ENCODE assay signal across 8 cellular contexts in genomic region chr7:11373546-11374142, GRCh38.
DNase-seq lines count a peak whose midpoint lies in the region; ATAC-seq, FAIRE-seq and TF ChIP-seq lines count a peak whose summit lies in the region.

No MANE protein-coding gene starts in this region.

- peak; percentile 66 for FAIRE-seq in endometrium (lab: Jason Lieb, UNC)

- ATAC-seq in right cardiac atrium (no peak), upper lobe of right lung (no peak)

- no peak overlapping the region for H3K4me3 ChIP-seq in right atrium auricular region
- H3K4me3 ChIP-seq in right cardiac atrium (ENCODE audit: low read length): no peak overlapping the region
- no peak overlapping the region for H3K4me3 ChIP-seq in upper lobe of right lung
- H3K4me3 ChIP-seq in sigmoid colon: no peak overlapping the region

- peak; percentile 20 to 46 for TF ChIP-seq CTCF in right atrium auricular region (IDR thresholded peaks at IDR 0.05)
- peak; percentile 41 for TF ChIP-seq CTCF in upper lobe of right lung (IDR thresholded peaks at IDR 0.05)
- no peak for TF ChIP-seq CTCF in sigmoid colon (IDR thresholded peaks at IDR 0.05)

- DNase-seq in right atrium auricular region (ENCODE audit: low spot score): no peak
- no peak for DNase-seq in right cardiac atrium
- peak; percentile 13 for DNase-seq in NCI-H345 treated with DMSO at 0.1 percent for 48 hours (lab: John Stamatoyannopoulos, UW; ENCODE audit: unreplicated experiment)
- no peak for DNase-seq in upper lobe of right lung
- DNase-seq in OCI-M2 (lab: John Stamatoyannopoulos, UW; ENCODE audit: unreplicated experiment): no peak
- DNase-seq in activated CD4-positive, alpha-beta T cell treated with anti-CD3 and anti-CD28 coated beads, Interleukin-2, amount 50 U/mL, for 4 hours: no peak
- DNase-seq in sigmoid colon: no peak

- no peaks in the 10 kb centered on the region for H3K4me1 ChIP-seq in right atrium auricular region
- H3K4me1 ChIP-seq in right cardiac atrium (ENCODE audit: control insufficient read depth, insufficient read depth, low read length): no peaks in the 10 kb centered on the region
- H3K4me1 ChIP-seq in upper lobe of right lung: no peaks in the 10 kb centered on the region
- no peaks in the 10 kb centered on the region for H3K4me1 ChIP-seq in sigmoid colon

- no peak for TF ChIP-seq EP300 in sigmoid colon (IDR thresholded peaks at IDR 0.05)

- intact Hi-C loops in right cardiac atrium (cut with DNase I) (no loop called here), upper lobe of right lung (cut with DNase I) (no loop called here), sigmoid colon (cut with DNase I) (no loop called here)

- H3K36me3 ChIP-seq in right atrium auricular region (no peaks in the 10 kb centered on the region), upper lobe of right lung (no peaks in the 10 kb centered on the region), sigmoid colon (no peaks in the 10 kb centered on the region)

- H3K27ac ChIP-seq in right atrium auricular region (no peak overlapping the region), right cardiac atrium (ENCODE audit: low read length) (no peak overlapping the region), upper lobe of right lung (no peak overlapping the region), sigmoid colon (no peak overlapping the region)

- TF ChIP-seq POLR2A in sigmoid colon (IDR thresholded peaks at IDR 0.05): no peak

- no peaks in the 10 kb centered on the region for H3K9me3 ChIP-seq in right atrium auricular region
- no peaks in the 10 kb centered on the region for H3K9me3 ChIP-seq in right cardiac atrium (ENCODE audit: control insufficient read depth, low read length)
- no peaks in the 10 kb centered on the region for H3K9me3 ChIP-seq in upper lobe of right lung
- no peaks in the 10 kb centered on the region for H3K9me3 ChIP-seq in sigmoid colon

- H3K27me3 ChIP-seq in right atrium auricular region: no peaks in the 10 kb centered on the region
- H3K27me3 ChIP-seq in right cardiac atrium (ENCODE audit: control insufficient read depth, insufficient read depth): no peaks in the 10 kb centered on the region
- no peaks in the 10 kb centered on the region for H3K27me3 ChIP-seq in upper lobe of right lung
- H3K27me3 ChIP-seq in sigmoid colon: no peaks in the 10 kb centered on the region

- 83% methylated on average over 2 of the region's 2 CpGs for WGBS in right cardiac atrium
- WGBS in sigmoid colon, 2 donors: 81 to 84% methylated on average over 2 of the region's 2 CpGs

Comparison
In these comparisons a context has a peak if more than half of its experiments do, and no peak if none do; other contexts are left out.
1. CTCF ChIP-seq: peak in right atrium auricular region (2 of 2) and upper lobe of right lung (single experiment); none in sigmoid colon (0 of 4).